In genomic region chr1:61266738-61267137, GRCh38 we compare ENCODE assay signal across 17 cellular contexts.
DNase-seq lines count a peak whose midpoint lies in the region; ATAC-seq, FAIRE-seq and TF ChIP-seq lines count a peak whose summit lies in the region.
"Had no signal": no experiment of that assay in that cellular context is flagged by ENCODE, and none has a peak within 500 bp of the region (broad histone marks: within the 10 kb centered on the region; RNA-seq: fewer than 3 reads in every experiment).

No MANE protein-coding gene starts in this region.

- ATAC-seq in HepG2 (no peak), right lobe of liver (no peak), foreskin keratinocyte (peak; percentile 84)

- no peak for TF ChIP-seq POLR2A in HepG2 (IDR thresholded peaks at IDR 0.05; ENCODE audit: insufficient read depth in 1 of 2, low read depth in 2 of 2, low read length in 2 of 2)
- no peak for TF ChIP-seq POLR2A in right lobe of liver (IDR thresholded peaks at IDR 0.05)

- CTCF ChIA-PET in HepG2 (lab: Yijun Ruan, JAX; ENCODE audit: low intra/inter-chr PET ratio, low total read pairs) = no interaction called here
- CTCF ChIA-PET in RWPE1 (lab: Yijun Ruan, JAX) = no interaction called here

- H3K4me2 ChIP-seq in HepG2 (ENCODE audit: low read depth, low read length) = no peak overlapping the region
- H3K4me2 ChIP-seq: BLaER1 had no signal

- POLR2A ChIA-PET in HepG2 (lab: Yijun Ruan, JAX) = interaction anchor here (0.7 kb wide), 1 partner anchor 184 kb away, joined by 3 read pairs; the partner anchor contains the start of gene NFIA
- POLR2A ChIA-PET in RWPE1 (lab: Yijun Ruan, JAX; ENCODE audit: low non-redundant PET) = no interaction called here

- intact Hi-C loops in HepG2 (cut with micrococcal nuclease; ENCODE audit: unreplicated experiment) = no loop called here
- intact Hi-C loops in right lobe of liver (cut with DNase I) = no loop called here

- H3K79me2 ChIP-seq in HepG2 (ENCODE audit: insufficient read depth, low read length) = peaks cover 65% of the 10 kb centered on the region

- no peak for TF ChIP-seq EP300 in HepG2 (IDR thresholded peaks at IDR 0.05; ENCODE audit: low read depth in 2 of 2, low read length in 2 of 2)
- TF ChIP-seq EP300 in HepG2 (CRISPR knock-in tag; IDR thresholded peaks at IDR 0.05; ENCODE audit: borderline replicate concordance) = no peak

- TF ChIP-seq CTCF in HepG2 (CRISPR knock-in tag; IDR thresholded peaks at IDR 0.05) (no peak), right lobe of liver (IDR thresholded peaks at IDR 0.05) (no peak), RWPE1 (conservative IDR thresholded peaks at IDR 0.05; ENCODE audit: low read depth) (no peak), foreskin keratinocyte (conservative IDR thresholded peaks at IDR 0.05) (no peak), WERI-Rb-1 (IDR thresholded peaks at IDR 0.05; ENCODE audit: low read depth, low read length) (no peak)

- peak overlapping the region; percentile 11 for H3K27ac ChIP-seq in HepG2 (ENCODE audit: extremely low read length, insufficient read depth, low read length)
- no peak overlapping the region for H3K27ac ChIP-seq in right lobe of liver
- H3K27ac ChIP-seq in RWPE1 = no peak overlapping the region
- no peak overlapping the region for H3K27ac ChIP-seq in foreskin keratinocyte
- no peak overlapping the region for H3K27ac ChIP-seq in WERI-Rb-1
- H3K27ac ChIP-seq: BLaER1 had no signal

- DNase-seq in HepG2 (ENCODE audit: low spot score) = no peak
- DNase-seq in right lobe of liver = no peak
- DNase-seq in RWPE1 (ENCODE audit: low spot score) = peak; percentile 20
- DNase-seq in foreskin keratinocyte = peak in 1 of 2 donors; percentile 69
- DNase-seq in WERI-Rb-1 = no peak
- no peak for DNase-seq in NCI-H2029 (lab: John Stamatoyannopoulos, UW)
- no peak for DNase-seq in anterior cingulate cortex (lab: John Stamatoyannopoulos, UW)
- DNase-seq: 8988T; AML-193; CD4-positive, CD25-positive, alpha-beta regulatory T cell; DMS53; GF-D8; GOT3 had no signal

- no peak overlapping the region for H2AFZ ChIP-seq in HepG2 (ENCODE audit: low read length)

- in situ Hi-C loops in HepG2 (cut with HindIII; ENCODE audit: extremely low pct_ligation_motif_present, low pct_unique_long_range_greater_than_20kb) = no loop called here

- no TSS peak for BruUV-seq in HepG2 (replicated peaks; lab: Mats Ljungman, UMichigan)

- H3K9ac ChIP-seq in HepG2 (ENCODE audit: insufficient read depth, low read depth, low read length) = no peak overlapping the region
- H3K9ac ChIP-seq: BLaER1 had no signal

- TF ChIP-seq RAD21 in HepG2 (CRISPR knock-in tag; IDR thresholded peaks at IDR 0.05) = no peak

- H3K9me3 ChIP-seq in HepG2 (ENCODE audit: low read length) (no peaks in the 10 kb centered on the region), right lobe of liver (no peaks in the 10 kb centered on the region), WERI-Rb-1 (ENCODE audit: severe bottlenecking) (no peaks in the 10 kb centered on the region)
- H3K9me3 ChIP-seq: BLaER1, HAP-1 had no signal

- no peaks in the 10 kb centered on the region for H4K20me1 ChIP-seq in HepG2 (ENCODE audit: insufficient read depth, low read length)
- H4K20me1 ChIP-seq: BLaER1 had no signal

- no peak for FAIRE-seq in HepG2 (lab: Jason Lieb, UNC)
- FAIRE-seq: GM19239, HTR-8/SVneo had no signal

- H3K36me3 ChIP-seq in HepG2 (replicated peaks in 1 of 2; ENCODE audit: control insufficient read depth in 1 of 2, insufficient read depth in 2 of 2, low read length in 2 of 2) (no peaks in the 10 kb centered on the region), right lobe of liver (no peaks in the 10 kb centered on the region), WERI-Rb-1 (no peaks in the 10 kb centered on the region)
- H3K36me3 ChIP-seq: BLaER1, HAP-1 had no signal

- H3K27me3 ChIP-seq in HepG2 (ENCODE audit: control insufficient read depth in 1 of 2, insufficient read depth in 2 of 2, low read length in 2 of 2) (no peaks in the 10 kb centered on the region), right lobe of liver (no peaks in the 10 kb centered on the region), foreskin keratinocyte (no peaks in the 10 kb centered on the region), WERI-Rb-1 (ENCODE audit: insufficient read depth, low read depth, severe bottlenecking) (no peaks in the 10 kb centered on the region)
- H3K27me3 ChIP-seq: BLaER1 had no signal

- H3K4me1 ChIP-seq in HepG2 (ENCODE audit: insufficient read depth, low read length) (peaks cover 100% of the 10 kb centered on the region), right lobe of liver (peaks cover 0 to 19% (median 0%) of the 10 kb centered on the region in 4 donors), foreskin keratinocyte (peaks cover 18% of the 10 kb centered on the region)
- H3K4me1 ChIP-seq: BLaER1 had no signal

- H3K4me3 ChIP-seq in HepG2 (replicated peaks in 1 of 3; ENCODE audit: insufficient read depth in 1 of 3, low read depth in 2 of 3, low read length in 3 of 3) (no peak overlapping the region), right lobe of liver (no peak overlapping the region), WERI-Rb-1 (ENCODE audit: low read depth, low read length) (no peak overlapping the region)
- H3K4me3 ChIP-seq: BLaER1, HAP-1 had no signal

TF ChIP-seq in HepG2, 621 proteins besides CTCF, POLR2A, EP300 and RAD21:
- TF ChIP-seq ZNF660 (CRISPR knock-in tag; IDR thresholded peaks at IDR 0.05; ENCODE audit: borderline replicate concordance, low read depth) = no peak
- TF ChIP-seq SYNCRIP (IDR thresholded peaks at IDR 0.05; ENCODE audit: insufficient read depth, low read depth, low read length) = no peak
- no peak for TF ChIP-seq ZFP36L1 (CRISPR knock-in tag; IDR thresholded peaks at IDR 0.05)
- 0 out of 2 replicates have a peak, but pooled peaks have one; percentile 21 for TF ChIP-seq FOSL2 (CRISPR knock-in tag; IDR thresholded peaks at IDR 0.05)
TF ChIP-seq in HepG2: peak in this region for 1.
